Comparison of ENCODE assay signal across 8 cellular contexts in the genomic region with DNA sequence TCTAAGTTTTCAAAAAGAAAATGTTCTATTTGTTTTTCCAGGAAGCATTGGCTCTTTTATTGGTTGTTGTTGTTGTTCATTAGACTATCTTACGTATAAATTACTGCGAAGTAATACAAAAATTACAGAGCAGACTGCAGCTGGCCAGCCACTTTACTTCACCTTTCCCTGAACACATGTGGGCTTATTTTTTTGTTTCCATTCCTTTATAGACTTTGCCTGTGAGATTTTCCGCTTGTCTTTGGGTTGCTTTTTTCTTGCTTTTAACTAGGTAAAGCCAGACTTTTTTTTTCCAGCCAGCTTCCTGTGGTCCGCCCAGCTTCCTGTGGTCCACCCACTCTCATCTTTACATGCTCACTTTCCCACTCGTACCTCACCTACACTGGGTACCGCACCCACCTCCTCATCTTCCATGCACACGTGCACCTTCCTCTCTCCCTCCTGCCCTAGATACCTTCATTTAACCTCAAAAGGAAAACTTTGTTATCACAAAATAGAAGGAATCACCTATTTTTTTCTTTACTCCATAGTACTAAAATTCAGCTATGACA.
A peak's percentile ranks its signal among the peaks of the same experiment; 100 is the strongest.
DNase-seq lines count a peak whose midpoint lies in the region; ATAC-seq lines count a peak whose summit lies in the region.

No MANE protein-coding gene starts in this region.

- peak overlapping the region; percentile 84 for H3K27ac Mint-ChIP-seq in activated CD4-positive, alpha-beta T cell treated with anti-CD3 and anti-CD28 coated beads for 36 hours
- peak overlapping the region; percentile 68 for H3K27ac Mint-ChIP-seq in activated naive CD8-positive, alpha-beta T cell

- H3K4me3 Mint-ChIP-seq in activated CD4-positive, alpha-beta T cell treated with anti-CD3 and anti-CD28 coated beads for 36 hours, result peak overlapping the region; percentile 63
- peak overlapping the region; percentile 58 for H3K4me3 Mint-ChIP-seq in activated naive CD8-positive, alpha-beta T cell

- peak; percentile 33 for DNase-seq in activated CD4-positive, alpha-beta T cell treated with anti-CD3 and anti-CD28 coated beads for 36 hours
- no peak for DNase-seq in activated CD4-positive, alpha-beta T cell treated with anti-CD3 and anti-CD28 coated beads for 1 hour
- peak in 2 of 3 experiments; percentile 12 to 36 for DNase-seq in stimulated activated CD4-positive, alpha-beta T cell treated with anti-CD3 and anti-CD28 coated beads, TNF-alpha, amount 100 ng/mL, for 4 hours (ENCODE audit: low read depth in 3 of 3)
- no peak for DNase-seq in 8988T

- H3K27me3 Mint-ChIP-seq in activated CD4-positive, alpha-beta T cell treated with anti-CD3 and anti-CD28 coated beads for 36 hours, result no peaks in the 10 kb centered on the region
- no peaks in the 10 kb centered on the region for H3K27me3 Mint-ChIP-seq in activated naive CD8-positive, alpha-beta T cell

- intact Hi-C loops in activated CD4-positive, alpha-beta T cell treated with anti-CD3 and anti-CD28 coated beads for 36 hours (cut with DNase I, micrococcal nuclease), result loop anchor here (1.0 to 2.0 kb wide), 6 partner anchors 27 to 132 kb away; no protein-coding TSS in a partner anchor

- H3K9me3 Mint-ChIP-seq in activated CD4-positive, alpha-beta T cell treated with anti-CD3 and anti-CD28 coated beads for 36 hours (ENCODE audit: low read depth), result no peaks in the 10 kb centered on the region
- H3K9me3 Mint-ChIP-seq in activated naive CD8-positive, alpha-beta T cell (ENCODE audit: low read depth), result no peaks in the 10 kb centered on the region

- peaks cover 29% of the 10 kb centered on the region for H3K4me1 Mint-ChIP-seq in activated CD4-positive, alpha-beta T cell treated with anti-CD3 and anti-CD28 coated beads for 36 hours
- peaks cover 43% of the 10 kb centered on the region for H3K4me1 Mint-ChIP-seq in activated naive CD8-positive, alpha-beta T cell (ENCODE audit: low read depth)

- CTCF ChIA-PET in activated CD4-positive, alpha-beta T cell treated with anti-CD3 and anti-CD28 coated beads for 36 hours (lab: Charles Lee), result interaction anchor here (0.6 to 10.1 kb wide), 30 partner anchors 8 to 164 kb away, joined by 3 to 130 read pairs (median 4); no protein-coding TSS in a partner anchor

- POLR2A ChIA-PET in activated CD4-positive, alpha-beta T cell treated with anti-CD3 and anti-CD28 coated beads for 36 hours (lab: Charles Lee), result interaction anchor here (0.7 kb wide), 1 partner anchor 75 kb away, joined by 3 read pairs; no protein-coding TSS in a partner anchor

- H3K36me3 Mint-ChIP-seq in activated CD4-positive, alpha-beta T cell treated with anti-CD3 and anti-CD28 coated beads for 36 hours (ENCODE audit: low read depth), result peaks cover under 1% of the 10 kb centered on the region
- no peaks in the 10 kb centered on the region for H3K36me3 Mint-ChIP-seq in activated naive CD8-positive, alpha-beta T cell

- peak; percentile 39 for ATAC-seq in activated CD4-positive, alpha-beta T cell treated with anti-CD3 and anti-CD28 coated beads for 36 hours
- peak; percentile 19 for ATAC-seq in HG03354 (IDR thresholded peaks at IDR 0.05; ENCODE audit: poor library complexity, severe bottlenecking, unreplicated experiment)
- no peak for ATAC-seq in GM18858 (IDR thresholded peaks at IDR 0.05; ENCODE audit: unreplicated experiment)
- ATAC-seq in GM21737 (IDR thresholded peaks at IDR 0.05; ENCODE audit: unreplicated experiment), result no peak

Comparison
In these comparisons a context has a peak if more than half of its experiments do, and no peak if none do; other contexts are left out.
1. DNase-seq: peak in activated CD4-positive, alpha-beta T cell treated with anti-CD3 and anti-CD28 coated beads for 36 hours (single experiment) and stimulated activated CD4-positive, alpha-beta T cell treated with anti-CD3 and anti-CD28 coated beads, TNF-alpha, amount 100 ng/mL, for 4 hours (2 of 3); none in activated CD4-positive, alpha-beta T cell treated with anti-CD3 and anti-CD28 coated beads for 1 hour (single experiment) and 8988T (single experiment).
2. ATAC-seq: peak in activated CD4-positive, alpha-beta T cell treated with anti-CD3 and anti-CD28 coated beads for 36 hours (single experiment) and HG03354 (single experiment); none in GM18858 (single experiment) and GM21737 (single experiment).